25 cellular contexts compared by ENCODE assay signal in genomic region chr6:69286341-69286740, GRCh38.
"Had no signal": no experiment of that assay in that cellular context is flagged by ENCODE, and none has a peak within 500 bp of the region (broad histone marks: within the 10 kb centered on the region; RNA-seq: fewer than 3 reads in every experiment).

No MANE protein-coding gene starts in this region.

- H3K27ac Mint-ChIP-seq: activated CD8-positive, alpha-beta T cell treated with anti-CD3 and anti-CD28 coated beads for 36 hours; activated naive CD4-positive, alpha-beta T cell treated with anti-CD3 and anti-CD28 coated beads for 36 hours; activated naive CD4-positive, alpha-beta T cell treated with anti-CD3 and anti-CD28 coated beads, Interleukin-2, amount 50 U/mL, for 72 hours; activated T-helper 2 cell treated with anti-CD3 and anti-CD28 coated beads, Interferon-gamma antibody, Interleukin-2, Interleukin-4, amounts not matched to agents 10 μg/mL and 5 μg/mL and 100 μg/mL, durations not matched to agents 14 hours and 24 hours and 36 hours had no signal

- H3K27me3 Mint-ChIP-seq: activated CD8-positive, alpha-beta T cell treated with anti-CD3 and anti-CD28 coated beads for 36 hours had no signal

- H3K4me3 Mint-ChIP-seq: activated CD8-positive, alpha-beta T cell treated with anti-CD3 and anti-CD28 coated beads for 36 hours; activated naive CD4-positive, alpha-beta T cell treated with anti-CD3 and anti-CD28 coated beads for 36 hours had no signal

- DNase-seq: activated CD4-positive, alpha-beta T cell treated with anti-CD3 and anti-CD28 coated beads for 1 hour; activated CD4-positive, alpha-beta T cell treated with anti-CD3 and anti-CD28 coated beads for 48 hours; activated CD4-positive, alpha-beta T cell treated with anti-CD3 and anti-CD28 coated beads, Interleukin-2, amount 50 U/mL, for 4 hours; activated CD4-positive, CD25-positive, alpha-beta regulatory T cell; activated CD8-positive, alpha-beta T cell treated with anti-CD3 and anti-CD28 coated beads for 36 hours; activated gamma-delta T cell; activated naive CD4-positive, alpha-beta T cell treated with anti-CD3 and anti-CD28 coated beads for 36 hours; activated T-cell treated with anti-CD3 and anti-CD28 coated beads, Interleukin-2, amount 50 U/mL, for 1 hour; adrenal gland; body of pancreas; MM.1S; MV-4-11; NCI-H1436 treated with DMSO at 0.1 percent for 48 hours; NCI-H1694 treated with DMSO at 0.1 percent for 48 hours; NCI-H2029; NCI-H2107; NCI-H226; NCI-H524; NCI-H69; OCI-M1; Right ventricle myocardium superior; T1000; WERI-Rb-1 had no signal

- ATAC-seq: activated CD8-positive, alpha-beta T cell treated with anti-CD3 and anti-CD28 coated beads for 36 hours; activated naive CD4-positive, alpha-beta T cell treated with anti-CD3 and anti-CD28 coated beads, Interleukin-2, amount 50 U/mL, for 72 hours; body of pancreas had no signal

- H3K36me3 Mint-ChIP-seq: activated naive CD4-positive, alpha-beta T cell treated with anti-CD3 and anti-CD28 coated beads, Interleukin-2, amount 50 U/mL, for 72 hours had no signal

- H3K9me3 Mint-ChIP-seq: activated naive CD4-positive, alpha-beta T cell treated with anti-CD3 and anti-CD28 coated beads for 36 hours; activated T-helper 2 cell treated with anti-CD3 and anti-CD28 coated beads, Interferon-gamma antibody, Interleukin-2, Interleukin-4, amounts not matched to agents 10 μg/mL and 5 μg/mL and 100 μg/mL, durations not matched to agents 14 hours and 24 hours and 36 hours had no signal
